In genomic region chr17:83186751-83187421, GRCh38 we compare ENCODE assay signal across 13 cellular contexts.
"Had no signal": no experiment of that assay in that cellular context is flagged by ENCODE, and none has a peak within 500 bp of the region (broad histone marks: within the 10 kb centered on the region; RNA-seq: fewer than 3 reads in every experiment).

No MANE protein-coding gene starts in this region.

- H3K27me3 ChIP-seq: upper lobe of right lung had no signal

- DNase-seq: activated naive CD8-positive, alpha-beta T cell treated with anti-CD3 and anti-CD28 coated beads, Interleukin-2, amount 50 U/mL, for 24 hours; activated T-cell treated with anti-CD3 and anti-CD28 coated beads for 4 hours; caudate nucleus; cortex of kidney; effector memory CD4-positive, alpha-beta T cell; gastrocnemius medialis; SHP77; upper lobe of right lung had no signal

- H3K4me3 ChIP-seq: gastrocnemius medialis, smooth muscle cell, upper lobe of right lung had no signal

- H3K27me3 Mint-ChIP-seq: activated naive CD8-positive, alpha-beta T cell treated with anti-CD3 and anti-CD28 coated beads, Interleukin-2, amount 50 U/mL, for 24 hours had no signal

- H3K9me3 ChIP-seq: upper lobe of right lung had no signal

- H3K27ac Mint-ChIP-seq: stimulated activated effector memory CD8-positive, alpha-beta T cell treated with anti-CD3 and anti-CD28 coated beads, Interleukin-12 subunit alpha, Interleukin-12 subunit beta, amount 100 ng/mL, for 72 hours; T-helper 1 cell treated with Interleukin-12 subunit alpha and Interleukin-12 subunit beta and Interleukin-4 antibody, amounts not matched to agents 30 μg/mL and 1 μg/mL, for 36 hours had no signal

- H3K4me1 ChIP-seq: gastrocnemius medialis had no signal

- H3K36me3 ChIP-seq: gastrocnemius medialis, upper lobe of right lung had no signal

- H3K36me3 Mint-ChIP-seq: stimulated activated effector memory CD8-positive, alpha-beta T cell treated with anti-CD3 and anti-CD28 coated beads, Interleukin-12 subunit alpha, Interleukin-12 subunit beta, amount 100 ng/mL, for 72 hours had no signal

- H3K4me3 Mint-ChIP-seq: activated naive CD8-positive, alpha-beta T cell treated with anti-CD3 and anti-CD28 coated beads, Interleukin-2, amount 50 U/mL, for 24 hours; neural crest cell; stimulated activated effector memory CD8-positive, alpha-beta T cell treated with anti-CD3 and anti-CD28 coated beads, Interleukin-12 subunit alpha, Interleukin-12 subunit beta, amount 100 ng/mL, for 72 hours; T-helper 1 cell treated with Interleukin-12 subunit alpha and Interleukin-12 subunit beta and Interleukin-4 antibody, amounts not matched to agents 30 μg/mL and 1 μg/mL, for 36 hours had no signal

- ATAC-seq: gastrocnemius medialis, left ventricle myocardium superior, upper lobe of right lung had no signal
